In the genomic region with DNA sequence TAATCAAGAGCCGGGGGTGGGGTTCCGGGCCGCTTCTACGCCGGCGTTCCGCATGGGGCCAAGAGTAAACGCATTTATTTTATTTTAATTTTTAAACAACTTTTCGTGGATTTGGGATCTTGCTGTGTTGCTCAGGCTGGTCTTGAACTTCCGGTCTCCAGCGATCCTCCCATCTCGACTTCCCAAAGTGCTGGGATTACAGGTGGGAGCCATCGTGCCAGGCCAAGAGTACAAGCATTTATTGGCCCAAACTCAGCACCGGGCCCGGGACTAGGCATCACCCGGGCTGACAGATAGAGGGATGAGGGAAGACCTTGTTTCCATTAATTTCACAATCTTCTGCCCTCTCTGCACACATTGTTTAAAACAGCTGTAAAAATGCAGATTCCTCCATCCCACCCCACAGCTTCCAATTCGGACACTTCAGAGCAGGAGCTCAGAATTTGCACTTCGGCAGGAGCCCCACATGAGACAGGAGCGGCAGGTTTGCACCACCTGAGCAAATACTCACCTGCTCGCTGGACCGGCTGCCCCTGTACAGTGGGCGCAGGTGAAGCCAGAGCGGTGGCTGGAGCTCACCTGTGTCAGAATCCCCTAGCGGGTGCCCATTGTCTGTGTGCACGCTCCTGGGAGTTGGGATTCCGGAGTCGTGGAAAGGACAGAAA, we compare ENCODE assay signal across 1 cellular context.
TF ChIP-seq lines count a peak whose summit lies in the region.

No MANE protein-coding gene starts in this region.

TF ChIP-seq in K562, 482 proteins besides CTCF, POLR2A, EP300 and RAD21 (continued from another document):
- no peak for TF ChIP-seq DIDO1 (tag; IDR thresholded peaks at IDR 0.05; ENCODE audit: low read depth)
- TF ChIP-seq CEBPB (tag; IDR thresholded peaks at IDR 0.05) = peak; percentile 46
- TF ChIP-seq, protein P1, sequence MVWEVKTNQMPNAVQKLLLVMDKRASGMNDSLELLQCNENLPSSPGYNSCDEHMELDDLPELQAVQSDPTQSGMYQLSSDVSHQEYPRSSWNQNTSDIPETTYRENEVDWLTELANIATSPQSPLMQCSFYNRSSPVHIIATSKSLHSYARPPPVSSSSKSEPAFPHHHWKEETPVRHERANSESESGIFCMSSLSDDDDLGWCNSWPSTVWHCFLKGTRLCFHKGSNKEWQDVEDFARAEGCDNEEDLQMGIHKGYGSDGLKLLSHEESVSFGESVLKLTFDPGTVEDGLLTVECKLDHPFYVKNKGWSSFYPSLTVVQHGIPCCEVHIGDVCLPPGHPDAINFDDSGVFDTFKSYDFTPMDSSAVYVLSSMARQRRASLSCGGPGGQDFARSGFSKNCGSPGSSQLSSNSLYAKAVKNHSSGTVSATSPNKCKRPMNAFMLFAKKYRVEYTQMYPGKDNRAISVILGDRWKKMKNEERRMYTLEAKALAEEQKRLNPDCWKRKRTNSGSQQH (CRISPR knock-in tag; IDR thresholded peaks at IDR 0.05) = no peak
- TF ChIP-seq BCOR (IDR thresholded peaks at IDR 0.05) = 0 out of 2 replicates have a peak, but pooled peaks have one; percentile 33
- TF ChIP-seq ZNF121 (CRISPR knock-in tag; conservative IDR thresholded peaks at IDR 0.05) = peak; percentile 96
- 0 out of 2 replicates have a peak, but pooled peaks have one; percentile 14 for TF ChIP-seq ELF1 (tag; IDR thresholded peaks at IDR 0.05)
- no peak for TF ChIP-seq OTX1 (CRISPR knock-in tag; IDR thresholded peaks at IDR 0.05)
- TF ChIP-seq SIN3A (IDR thresholded peaks at IDR 0.05; ENCODE audit: borderline replicate concordance in 2 of 2, control insufficient read depth in 1 of 2, low read depth in 2 of 2, low read length in 2 of 2) = peak in 1 of 2 experiments; percentile 3; a peak in 1 of 4 replicates
